ENCODE assay signal across 8 cellular contexts in the genomic region with DNA sequence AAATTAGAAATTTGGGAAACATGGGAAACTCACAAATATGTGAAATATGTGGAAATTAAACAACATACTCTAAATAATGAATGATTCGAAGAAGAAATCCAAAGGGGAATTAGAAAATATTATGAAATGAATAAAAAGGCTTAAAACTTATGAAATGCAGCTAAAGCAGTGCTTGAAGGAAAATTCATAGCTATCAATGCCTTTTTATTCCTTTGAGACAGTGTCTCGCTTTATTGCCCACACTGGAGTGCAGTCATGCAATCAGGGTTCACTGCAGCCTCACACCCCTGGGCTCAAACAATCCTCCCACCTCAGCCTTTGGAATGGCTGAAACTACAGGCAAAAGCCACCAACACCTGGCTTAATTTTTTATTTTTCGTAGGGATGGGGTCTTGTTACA. TPM values are rescaled to one million over a fixed set of nuclear protein-coding genes. Genes with fewer than 3 reads are reported as not detected.
"Had no signal": no experiment of that assay in that cellular context is flagged by ENCODE, and none has a peak within 500 bp of the region (broad histone marks: within the 10 kb centered on the region; RNA-seq: fewer than 3 reads in every experiment).

No MANE protein-coding gene starts in this region.

- H3K27ac Mint-ChIP-seq: H9 had no signal

- H3K4me3 ChIP-seq: GM23248, K562 had no signal

- ATAC-seq: K562 had no signal

- H3K9ac ChIP-seq: GM23248 had no signal

- H3K4me3 Mint-ChIP-seq: H9 had no signal

- DNase-seq: GM23248, GOT3, H9, HCEC 1CT, IMR-90, KG1 had no signal

RNA-seq across cellular contexts. Expression of a gene that starts 24.2 kb away (rescaled TPM):
- total RNA-seq: H4 had no signal
